In the genomic region with DNA sequence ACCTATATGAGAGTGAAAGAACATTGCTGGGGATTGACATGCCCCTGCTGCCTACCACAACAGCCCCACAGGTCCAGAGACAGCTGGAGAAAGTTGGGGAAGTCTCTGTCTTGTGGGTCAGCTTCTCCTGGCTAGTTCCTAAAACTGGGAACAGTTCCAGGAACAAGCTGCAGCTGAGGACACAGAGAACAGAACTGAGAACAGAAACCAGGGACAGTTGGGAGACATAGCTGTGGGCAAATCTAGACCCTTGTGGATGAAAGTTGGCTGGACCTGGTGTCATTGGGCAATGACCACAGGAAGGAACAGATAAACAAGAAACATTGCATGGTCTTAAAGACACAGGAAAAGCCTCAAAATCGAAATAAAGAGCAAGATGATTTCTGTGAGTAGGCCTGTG, we compare ENCODE assay signal across 13 cellular contexts. TPM values are rescaled to one million over a fixed set of nuclear protein-coding genes. Genes with fewer than 3 reads are reported as not detected.
DNase-seq lines count a peak whose midpoint lies in the region; ATAC-seq and TF ChIP-seq lines count a peak whose summit lies in the region.
"Had no signal": no experiment of that assay in that cellular context is flagged by ENCODE, and none has a peak within 500 bp of the region (broad histone marks: within the 10 kb centered on the region; RNA-seq: fewer than 3 reads in every experiment).

No MANE protein-coding gene starts in this region.

- H3K79me2 ChIP-seq in mammary epithelial cell (ENCODE audit: insufficient read depth, low read length): no peaks in the 10 kb centered on the region

- no peaks in the 10 kb centered on the region for H3K27me3 ChIP-seq in mammary epithelial cell (ENCODE audit: insufficient read depth, low read length)

- peak; percentile 10 for DNase-seq in G401 (ENCODE audit: low spot score)
- peak; percentile 11 for DNase-seq in mammary epithelial cell
- DNase-seq in hepatic stellate cell (ENCODE audit: low spot score): peak; percentile 38
- DNase-seq in sciatic nerve (ENCODE audit: low spot score): no peak
- DNase-seq in NCI-H2081 treated with DMSO at 0.1 percent for 48 hours (lab: John Stamatoyannopoulos, UW): no peak
- no peak for DNase-seq in 8988T
- no peak for DNase-seq in NK-92 (lab: John Stamatoyannopoulos, UW; ENCODE audit: unreplicated experiment)
- DNase-seq: activated CD4-positive, CD25-positive, alpha-beta regulatory T cell; CD4-positive, alpha-beta T cell; cerebellar nuclear complex; hippocampal formation; NCI-H446 had no signal

- 100% methylated on average over 1 of the region's 1 CpG for WGBS in mammary epithelial cell (ENCODE audit: low coverage, missing lambda C conversion rate)

- no peaks in the 10 kb centered on the region for H3K4me1 ChIP-seq in mammary epithelial cell (ENCODE audit: insufficient read depth, low read length)

- ATAC-seq in sciatic nerve (peak; percentile 96), GM19328 (IDR thresholded peaks at IDR 0.05; ENCODE audit: unreplicated experiment) (no peak)

- H3K4me3 ChIP-seq in mammary epithelial cell (replicated peaks in 1 of 3; ENCODE audit: insufficient read depth in 1 of 3, low read depth in 2 of 3, low read length in 3 of 3): no peak overlapping the region

- no peaks in the 10 kb centered on the region for H4K20me1 ChIP-seq in mammary epithelial cell (ENCODE audit: insufficient read depth, low read length)

- no peak overlapping the region for H3K4me2 ChIP-seq in mammary epithelial cell (ENCODE audit: insufficient read depth, low read depth, low read length)

- H3K9me3 ChIP-seq in mammary epithelial cell (replicated peaks; ENCODE audit: insufficient read depth, low read length): no peaks in the 10 kb centered on the region

- H3K36me3 ChIP-seq in mammary epithelial cell (ENCODE audit: insufficient read depth, low read length): no peaks in the 10 kb centered on the region

- intact Hi-C loops in mammary epithelial cell (cut with micrococcal nuclease): no loop called here
- intact Hi-C loops in sciatic nerve (cut with DNase I): no loop called here

- dilution Hi-C loops in mammary epithelial cell (cut with HindIII; ENCODE audit: low sequenced_read_pairs): no loop called here

- CTCF ChIA-PET in mammary epithelial cell (lab: Charles Lee; ENCODE audit: low non-redundant PET): no interaction called here

- in situ Hi-C loops in G401 (cut with HindIII; ENCODE audit: low sequenced_read_pairs) (no loop called here), mammary epithelial cell (cut with MboI; ENCODE audit: low sequenced_read_pairs in 2 of 2) (loop anchor here (25.0 kb wide), 2 partner anchors 269 to 1044 kb away; no protein-coding TSS in a partner anchor)

- H3K27ac ChIP-seq in mammary epithelial cell (ENCODE audit: insufficient read depth, low read depth, low read length): no peak overlapping the region

- H3K9ac ChIP-seq in mammary epithelial cell (ENCODE audit: insufficient read depth, low read length): no peak overlapping the region

- BruUV-seq in mammary epithelial cell (replicated peaks; lab: Mats Ljungman, UMichigan): no TSS peak

- peak overlapping the region; percentile 72 for H2AFZ ChIP-seq in mammary epithelial cell (ENCODE audit: low read depth, low read length)

- no peak for TF ChIP-seq CTCF in mammary epithelial cell (conservative IDR thresholded peaks at IDR 0.05 in 1 of 2, IDR thresholded peaks at IDR 0.05 in 1 of 2; ENCODE audit: extremely low read depth in 1 of 2, insufficient read depth in 1 of 2, low read depth in 1 of 2, low read length in 2 of 2)

RNA-seq across cellular contexts. Expression of a gene that starts 58.3 kb away (rescaled TPM):
- total RNA-seq in G401 (2014; rRNA removed; shearing (Covaris generic)): 41.4 and 49.4 TPM in 2 replicates
- total RNA-seq in mammary epithelial cell (10 to 100 TPM; 32.0 to 43.1 TPM), sciatic nerve (41.4 TPM)
- polyA plus RNA-seq in mammary epithelial cell: 39.8 TPM
- polyA minus RNA-seq in mammary epithelial cell: 39.5 TPM

Comparison
In these comparisons a context has a peak if more than half of its experiments do, and no peak if none do; other contexts are left out.
1. DNase-seq: peak in G401 (single experiment), mammary epithelial cell (single experiment) and hepatic stellate cell (single experiment); none in sciatic nerve (single experiment), NCI-H2081 treated with DMSO at 0.1 percent for 48 hours (single experiment), 8988T (single experiment) and NK-92 (single experiment).